22 cellular contexts compared by ENCODE assay signal in the genomic region with DNA sequence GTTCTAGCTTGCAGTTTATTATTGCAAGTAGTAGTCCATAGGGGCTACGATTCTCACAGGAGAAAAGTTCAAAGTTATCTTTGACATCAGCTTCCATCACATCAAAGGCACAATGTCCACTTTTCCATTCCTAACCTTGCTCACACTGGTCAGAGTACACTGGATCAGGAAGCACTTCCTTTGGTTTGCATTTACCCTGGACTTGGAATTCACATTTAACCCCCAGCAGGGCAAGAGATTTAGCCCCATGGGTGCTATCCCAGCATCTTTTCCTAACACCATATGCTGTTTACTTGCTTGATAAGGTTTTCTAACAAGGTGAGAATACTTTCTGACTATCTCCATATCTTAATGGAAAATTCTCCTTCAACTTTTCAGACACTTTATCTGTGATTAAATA.
"Had no signal": no experiment of that assay in that cellular context is flagged by ENCODE, and none has a peak within 500 bp of the region (broad histone marks: within the 10 kb centered on the region; RNA-seq: fewer than 3 reads in every experiment).

No MANE protein-coding gene starts in this region.

- H3K27me3 ChIP-seq: hepatocyte, sigmoid colon, tibial nerve, uterus had no signal

- H3K27ac ChIP-seq: hepatocyte, left ventricle myocardium inferior, pancreas, prostate gland, sigmoid colon, spleen, tibial nerve, uterus had no signal

- H3K4me3 ChIP-seq: hepatocyte, left ventricle myocardium inferior, lung, mucosa of descending colon, pancreas, prostate gland, sigmoid colon, spleen, tibial nerve, uterus had no signal

- ATAC-seq: mucosa of descending colon; naive thymus-derived CD4-positive, alpha-beta T cell; natural killer cell treated with Interleukin-12 subunit alpha and Interleukin-12 subunit beta and Interleukin-15 and Interleukin-18, amount 100 ng/mL, for 72 hours; pancreas; right cardiac atrium; stimulated activated effector memory CD8-positive, alpha-beta T cell treated with anti-CD3 and anti-CD28 coated beads, Interleukin-12 subunit alpha, Interleukin-12 subunit beta, amount 100 ng/mL, for 72 hours had no signal

- H2AFZ ChIP-seq: hepatocyte had no signal

- H3K36me3 ChIP-seq: left ventricle myocardium inferior, pancreas, prostate gland, sigmoid colon, spleen, tibial nerve, uterus had no signal

- H3K4me2 ChIP-seq: hepatocyte had no signal

- FAIRE-seq: pancreas, small intestine had no signal

- H3K9me3 ChIP-seq: left ventricle myocardium inferior, mucosa of descending colon, pancreas, prostate gland, sigmoid colon, spleen, tibial nerve, uterus had no signal

- DNase-seq: islet precursor cell; left ventricle myocardium inferior; midbrain; mucosa of descending colon; naive thymus-derived CD4-positive, alpha-beta T cell; pancreas; posterior cingulate gyrus; retina; right cardiac atrium; sigmoid colon; small intestine; spleen; stimulated activated CD4-positive, alpha-beta T cell treated with anti-CD3 and anti-CD28 coated beads, Interleukin-4, amount 100 ng/mL, for 24 hours; stimulated activated naive CD4-positive, alpha-beta T cell; substantia nigra; uterus had no signal

- H3K4me1 ChIP-seq: left ventricle myocardium inferior, pancreas, prostate gland, sigmoid colon, spleen, tibial nerve, uterus had no signal

- H3K79me2 ChIP-seq: hepatocyte had no signal
